ENCODE assay signal across 1 cellular context in genomic region chr6:6584310-6585002, GRCh38.
TF ChIP-seq lines count a peak whose summit lies in the region.

No MANE protein-coding gene starts in this region.

TF ChIP-seq in WTC11, 78 proteins besides CTCF, POLR2A, EP300 and RAD21 (continued from another document):
- TF ChIP-seq, protein P1, sequence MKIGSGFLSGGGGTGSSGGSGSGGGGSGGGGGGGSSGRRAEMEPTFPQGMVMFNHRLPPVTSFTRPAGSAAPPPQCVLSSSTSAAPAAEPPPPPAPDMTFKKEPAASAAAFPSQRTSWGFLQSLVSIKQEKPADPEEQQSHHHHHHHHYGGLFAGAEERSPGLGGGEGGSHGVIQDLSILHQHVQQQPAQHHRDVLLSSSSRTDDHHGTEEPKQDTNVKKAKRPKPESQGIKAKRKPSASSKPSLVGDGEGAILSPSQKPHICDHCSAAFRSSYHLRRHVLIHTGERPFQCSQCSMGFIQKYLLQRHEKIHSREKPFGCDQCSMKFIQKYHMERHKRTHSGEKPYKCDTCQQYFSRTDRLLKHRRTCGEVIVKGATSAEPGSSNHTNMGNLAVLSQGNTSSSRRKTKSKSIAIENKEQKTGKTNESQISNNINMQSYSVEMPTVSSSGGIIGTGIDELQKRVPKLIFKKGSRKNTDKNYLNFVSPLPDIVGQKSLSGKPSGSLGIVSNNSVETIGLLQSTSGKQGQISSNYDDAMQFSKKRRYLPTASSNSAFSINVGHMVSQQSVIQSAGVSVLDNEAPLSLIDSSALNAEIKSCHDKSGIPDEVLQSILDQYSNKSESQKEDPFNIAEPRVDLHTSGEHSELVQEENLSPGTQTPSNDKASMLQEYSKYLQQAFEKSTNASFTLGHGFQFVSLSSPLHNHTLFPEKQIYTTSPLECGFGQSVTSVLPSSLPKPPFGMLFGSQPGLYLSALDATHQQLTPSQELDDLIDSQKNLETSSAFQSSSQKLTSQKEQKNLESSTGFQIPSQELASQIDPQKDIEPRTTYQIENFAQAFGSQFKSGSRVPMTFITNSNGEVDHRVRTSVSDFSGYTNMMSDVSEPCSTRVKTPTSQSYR (CRISPR knock-in tag; IDR thresholded peaks at IDR 0.05), result no peak
- TF ChIP-seq, protein P2, sequence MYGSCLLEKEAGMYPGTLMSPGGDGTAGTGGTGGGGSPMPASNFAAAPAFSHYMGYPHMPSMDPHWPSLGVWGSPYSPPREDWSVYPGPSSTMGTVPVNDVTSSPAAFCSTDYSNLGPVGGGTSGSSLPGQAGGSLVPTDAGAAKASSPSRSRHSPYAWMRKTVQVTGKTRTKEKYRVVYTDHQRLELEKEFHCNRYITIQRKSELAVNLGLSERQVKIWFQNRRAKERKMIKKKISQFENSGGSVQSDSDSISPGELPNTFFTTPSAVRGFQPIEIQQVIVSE (CRISPR knock-in tag; IDR thresholded peaks at IDR 0.05; ENCODE audit: borderline replicate concordance), result no peak
- TF ChIP-seq, protein P3, sequence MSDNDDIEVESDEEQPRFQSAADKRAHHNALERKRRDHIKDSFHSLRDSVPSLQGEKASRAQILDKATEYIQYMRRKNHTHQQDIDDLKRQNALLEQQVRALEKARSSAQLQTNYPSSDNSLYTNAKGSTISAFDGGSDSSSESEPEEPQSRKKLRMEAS (CRISPR knock-in tag; IDR thresholded peaks at IDR 0.05), result no peak
- TF ChIP-seq, protein P4, sequence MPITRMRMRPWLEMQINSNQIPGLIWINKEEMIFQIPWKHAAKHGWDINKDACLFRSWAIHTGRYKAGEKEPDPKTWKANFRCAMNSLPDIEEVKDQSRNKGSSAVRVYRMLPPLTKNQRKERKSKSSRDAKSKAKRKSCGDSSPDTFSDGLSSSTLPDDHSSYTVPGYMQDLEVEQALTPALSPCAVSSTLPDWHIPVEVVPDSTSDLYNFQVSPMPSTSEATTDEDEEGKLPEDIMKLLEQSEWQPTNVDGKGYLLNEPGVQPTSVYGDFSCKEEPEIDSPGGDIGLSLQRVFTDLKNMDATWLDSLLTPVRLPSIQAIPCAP (CRISPR knock-in tag; IDR thresholded peaks at IDR 0.05), result no peak
- TF ChIP-seq ZNF425 (CRISPR knock-in tag; conservative IDR thresholded peaks at IDR 0.05), result no peak
- TF ChIP-seq ZMAT4 (CRISPR knock-in tag; IDR thresholded peaks at IDR 0.05), result no peak
- no peak for TF ChIP-seq SP1 (CRISPR knock-in tag; conservative IDR thresholded peaks at IDR 0.05)
- no peak for TF ChIP-seq GRHL2 (CRISPR knock-in tag; IDR thresholded peaks at IDR 0.05; ENCODE audit: insufficient replicate concordance, severe bottlenecking)
- TF ChIP-seq TEAD1 (CRISPR knock-in tag; IDR thresholded peaks at IDR 0.05), result no peak
- TF ChIP-seq ZNF416 (CRISPR knock-in tag; IDR thresholded peaks at IDR 0.05), result no peak
- no peak for TF ChIP-seq SOX15 (CRISPR knock-in tag; IDR thresholded peaks at IDR 0.05)
- TF ChIP-seq CBFB (CRISPR knock-in tag; IDR thresholded peaks at IDR 0.05; ENCODE audit: low read depth), result no peak
TF ChIP-seq in WTC11: peak in this region for 0.
